In genomic region chr10:79094412-79095175, GRCh38 we compare ENCODE assay signal across 2 cellular contexts.
TF ChIP-seq lines count a peak whose summit lies in the region.

No MANE protein-coding gene starts in this region.

TF ChIP-seq in GM12878, 131 proteins besides CTCF, POLR2A, EP300 and RAD21:
- TF ChIP-seq ATF7 (IDR thresholded peaks at IDR 0.05; ENCODE audit: low read depth): no peak
- no peak for TF ChIP-seq SREBF1 (IDR thresholded peaks at IDR 0.05; ENCODE audit: low read length)
- TF ChIP-seq NFIC (IDR thresholded peaks at IDR 0.05; ENCODE audit: low read depth, low read length): no peak
- TF ChIP-seq HDAC2 (IDR thresholded peaks at IDR 0.05): no peak
- TF ChIP-seq SUPT20H (IDR thresholded peaks at IDR 0.05; ENCODE audit: borderline replicate concordance, control insufficient read depth, low read depth, low read length): no peak
- TF ChIP-seq FOS (IDR thresholded peaks at IDR 0.05; ENCODE audit: borderline replicate concordance, extremely low read depth, insufficient read length): no peak
- no peak for TF ChIP-seq CHD1 (IDR thresholded peaks at IDR 0.05; ENCODE audit: low read depth, low read length)
- no peak for TF ChIP-seq E2F8 (IDR thresholded peaks at IDR 0.05; ENCODE audit: low read depth, partially characterized antibody)
- TF ChIP-seq RAD51 (IDR thresholded peaks at IDR 0.05): no peak
- TF ChIP-seq NR2C1 (IDR thresholded peaks at IDR 0.05): no peak
- TF ChIP-seq E2F4 (IDR thresholded peaks at IDR 0.05; ENCODE audit: low read depth, low read length): no peak
- no peak for TF ChIP-seq MXI1 (IDR thresholded peaks at IDR 0.05; ENCODE audit: low read depth, low read length)
- TF ChIP-seq RUNX3 (IDR thresholded peaks at IDR 0.05; ENCODE audit: low read length): no peak
- no peak for TF ChIP-seq TBL1XR1 (IDR thresholded peaks at IDR 0.05; ENCODE audit: low read depth, low read length)
- no peak for TF ChIP-seq JUNB (IDR thresholded peaks at IDR 0.05)
- no peak for TF ChIP-seq CEBPZ (IDR thresholded peaks at IDR 0.05; ENCODE audit: low read depth, low read length)
- TF ChIP-seq ASH2L (IDR thresholded peaks at IDR 0.05; ENCODE audit: borderline replicate concordance, low read depth): no peak
- TF ChIP-seq BRCA1 (IDR thresholded peaks at IDR 0.05; ENCODE audit: low read depth, low read length): no peak
- no peak for TF ChIP-seq ZSCAN29 (IDR thresholded peaks at IDR 0.05)
- no peak for TF ChIP-seq MYC (IDR thresholded peaks at IDR 0.05; ENCODE audit: insufficient read depth, insufficient read length, insufficient replicate concordance, low read length, severe bottlenecking)

TF ChIP-seq in HepG2, 621 proteins besides CTCF, POLR2A, EP300 and RAD21:
- peak; percentile 26; the same call in 1 of the 2 replicates for TF ChIP-seq ZBTB38 (CRISPR knock-in tag; IDR thresholded peaks at IDR 0.05)
- TF ChIP-seq ZNF567 (CRISPR knock-in tag; IDR thresholded peaks at IDR 0.05; ENCODE audit: borderline replicate concordance): 0 out of 2 replicates have a peak, but pooled peaks have one; percentile 70
- TF ChIP-seq ZNF292 (CRISPR knock-in tag; IDR thresholded peaks at IDR 0.05; ENCODE audit: borderline replicate concordance, low read depth): peak; percentile 27; the same call in 1 of the 2 replicates
- TF ChIP-seq TSC22D2 (CRISPR knock-in tag; IDR thresholded peaks at IDR 0.05; ENCODE audit: borderline replicate concordance): no peak
- TF ChIP-seq ZBTB4 (CRISPR knock-in tag; IDR thresholded peaks at IDR 0.05; ENCODE audit: borderline replicate concordance): 0 out of 2 replicates have a peak, but pooled peaks have one; percentile 69
- TF ChIP-seq NRL (CRISPR knock-in tag; IDR thresholded peaks at IDR 0.05; ENCODE audit: borderline replicate concordance): no peak
- TF ChIP-seq ZMYM3 (CRISPR knock-in tag; IDR thresholded peaks at IDR 0.05): 0 out of 2 replicates have a peak, but pooled peaks have one; percentile 14
- TF ChIP-seq ZNF629 (CRISPR knock-in tag; conservative IDR thresholded peaks at IDR 0.05): peak; percentile 60; the same call in 1 of the 2 replicates
- TF ChIP-seq ZNF362 (CRISPR knock-in tag; IDR thresholded peaks at IDR 0.05; ENCODE audit: borderline replicate concordance): peak; percentile 89
- peak; percentile 78 for TF ChIP-seq ZNF768 (CRISPR knock-in tag; IDR thresholded peaks at IDR 0.05)
- no peak for TF ChIP-seq ZNF513 (CRISPR knock-in tag; conservative IDR thresholded peaks at IDR 0.05)
- TF ChIP-seq BATF2 (CRISPR knock-in tag; IDR thresholded peaks at IDR 0.05): no peak
- TF ChIP-seq HOXD1 (CRISPR knock-in tag; IDR thresholded peaks at IDR 0.05): no peak
- TF ChIP-seq ZNF337 (CRISPR knock-in tag; IDR thresholded peaks at IDR 0.05; ENCODE audit: borderline replicate concordance, low read depth): peak; percentile 16; the same call in 1 of the 2 replicates
- no peak for TF ChIP-seq AKAP8 (CRISPR knock-in tag; IDR thresholded peaks at IDR 0.05)
- TF ChIP-seq HNRNPK (IDR thresholded peaks at IDR 0.05; ENCODE audit: low read depth, low read length, poor library complexity, severe bottlenecking): no peak
- TF ChIP-seq AGO2 (optimal IDR thresholded peaks at IDR 0.05; ENCODE audit: low read depth, low read length): peak; percentile 10
- TF ChIP-seq CBFB (CRISPR knock-in tag; IDR thresholded peaks at IDR 0.05): no peak
- peak; percentile 86 for TF ChIP-seq ZBTB33 (CRISPR knock-in tag; IDR thresholded peaks at IDR 0.05)
- peak; percentile 8; the same call in 1 of the 2 replicates for TF ChIP-seq HOXA3 (CRISPR knock-in tag; IDR thresholded peaks at IDR 0.05)
- 0 out of 2 replicates have a peak, but pooled peaks have one; percentile 40 for TF ChIP-seq ZNF558 (CRISPR knock-in tag; IDR thresholded peaks at IDR 0.05; ENCODE audit: borderline replicate concordance)
- peak; percentile 74; the same call in 1 of the 2 replicates for TF ChIP-seq ZNF460 (CRISPR knock-in tag; IDR thresholded peaks at IDR 0.05; ENCODE audit: borderline replicate concordance)
- TF ChIP-seq ZNF317 (CRISPR knock-in tag; IDR thresholded peaks at IDR 0.05): peak; percentile 14; the same call in 1 of the 2 replicates
- TF ChIP-seq GATAD2A (CRISPR knock-in tag; IDR thresholded peaks at IDR 0.05): peak; percentile 29; the same call in 1 of the 2 replicates
- no peak for TF ChIP-seq ZBTB14 (CRISPR knock-in tag; IDR thresholded peaks at IDR 0.05)
- no peak for TF ChIP-seq GPN1 (CRISPR knock-in tag; IDR thresholded peaks at IDR 0.05; ENCODE audit: borderline replicate concordance)
- TF ChIP-seq AKNA (CRISPR knock-in tag; IDR thresholded peaks at IDR 0.05; ENCODE audit: borderline replicate concordance): no peak
- peak; percentile 51; the same call in 1 of the 2 replicates for TF ChIP-seq ZNF687 (CRISPR knock-in tag; IDR thresholded peaks at IDR 0.05)
- TF ChIP-seq ZNF883 (CRISPR knock-in tag; IDR thresholded peaks at IDR 0.05; ENCODE audit: not compliant biosample characterization): peak; percentile 17
- TF ChIP-seq ZNF550 (CRISPR knock-in tag; IDR thresholded peaks at IDR 0.05; ENCODE audit: borderline replicate concordance): 0 out of 2 replicates have a peak, but pooled peaks have one; percentile 22
